In genomic region chrX:9785944-9786741, GRCh38 we compare ENCODE assay signal across 8 cellular contexts. TPM values are rescaled to one million over a fixed set of nuclear protein-coding genes. Genes with fewer than 3 reads are reported as not detected.
DNase-seq lines count a peak whose midpoint lies in the region; ATAC-seq, FAIRE-seq and TF ChIP-seq lines count a peak whose summit lies in the region.

Gene SHROOM2 (plus strand): TSS chrX:9786429. CDS start chrX:9786546, 117 bp downstream.

- no peak within 1 kb of the TSS for H3K9ac ChIP-seq in KMS-11

- intact Hi-C loops in dorsolateral prefrontal cortex (cut with DNase I) = no loop called here
- intact Hi-C loops in vagina (cut with DNase I) = no loop called here

- H3K27ac ChIP-seq in A549 (peak within 1 kb of the TSS; percentile 25 to 81; a peak in 5 of 6 replicates), KMS-11 (no peak within 1 kb of the TSS), dorsolateral prefrontal cortex (no peak within 1 kb of the TSS), vagina (peak within 1 kb of the TSS; percentile 20)

- no peak for FAIRE-seq in A549 (lab: Jason Lieb, UNC)

- TF ChIP-seq RAD21 in A549 (conservative IDR thresholded peaks at IDR 0.05 in 1 of 2, IDR thresholded peaks at IDR 0.05 in 1 of 2) = no peak

- CTCF ChIA-PET in A549 (lab: Yijun Ruan, JAX) = no interaction called here

- H3K36me3 ChIP-seq in KMS-11 (ENCODE audit: insufficient read depth) (no peaks in the 10 kb centered on the region), vagina (no peaks in the 10 kb centered on the region)

- H3K79me2 ChIP-seq in KMS-11 (ENCODE audit: insufficient read depth, low read depth) = no peaks in the 10 kb centered on the region

- TF ChIP-seq POLR2A in A549 (IDR thresholded peaks at IDR 0.05; ENCODE audit: low read length) (no peak), vagina (IDR thresholded peaks at IDR 0.05) (no peak)

- WGBS in A549 (ENCODE audit: missing lambda C conversion rate) = no CpG with 5 or more reads among the region's 123 CpGs

- POLR2A ChIA-PET in A549 (lab: Yijun Ruan, JAX) = no interaction called here

- H3K9me3 ChIP-seq in A549 (peaks cover 5% of the 10 kb centered on the region; the same call in 1 of the 3 replicates), vagina (no peaks in the 10 kb centered on the region)

- H3K4me3 ChIP-seq in A549 (peak within 1 kb of the TSS; percentile 58), KMS-11 (IDR thresholded peaks at IDR 0.05; ENCODE audit: insufficient read depth, low read depth, low read length) (no peak within 1 kb of the TSS), dorsolateral prefrontal cortex (peak within 1 kb of the TSS in 54 of 59 donors; percentile 20 to 62 (median 44)), vagina (peak within 1 kb of the TSS; percentile 46 to 52)

- peak within 1 kb of the TSS; percentile 38 for H2AFZ ChIP-seq in KMS-11 (ENCODE audit: low read depth)

- DNase-seq in A549 (ENCODE audit: low read depth in 1 of 2, low spot score in 1 of 2) (no peak), dorsolateral prefrontal cortex (no peak), midbrain (lab: John Stamatoyannopoulos, UW) (peak; percentile 2), vagina (ENCODE audit: extremely low spot score in 2 of 2) (no peak), NCI-H2107 treated with DMSO at 0.1 percent for 48 hours (lab: John Stamatoyannopoulos, UW; ENCODE audit: unreplicated experiment) (no peak), cerebellar nuclear complex (lab: John Stamatoyannopoulos, UW) (no peak), hippocampal formation (lab: John Stamatoyannopoulos, UW) (no peak)

- peak; percentile 51 to 54; a peak in 4 of 6 replicates for ATAC-seq in A549

- H3K4me1 ChIP-seq in A549 (peaks cover 9% of the 10 kb centered on the region), KMS-11 (ENCODE audit: low read depth, poor library complexity, severe bottlenecking) (no peaks in the 10 kb centered on the region), vagina (no peaks in the 10 kb centered on the region)

- H3K27me3 ChIP-seq in KMS-11 (ENCODE audit: insufficient read depth, low read depth) (no peaks in the 10 kb centered on the region; the same call in 1 of the 2 replicates), dorsolateral prefrontal cortex (peaks cover 0 to 88% (median 47%) of the 10 kb centered on the region in 45 donors), vagina (no peaks in the 10 kb centered on the region)

- peak within 1 kb of the TSS; percentile 95 for H3K4me2 ChIP-seq in A549
- peak within 1 kb of the TSS; percentile 42; the same call in 1 of the 2 replicates for H3K4me2 ChIP-seq in KMS-11

- H4K20me1 ChIP-seq in KMS-11 (ENCODE audit: insufficient read depth) = no peaks in the 10 kb centered on the region

- TF ChIP-seq EP300 in A549 (IDR thresholded peaks at IDR 0.05) = no peak

- TF ChIP-seq CTCF in A549 (IDR thresholded peaks at IDR 0.05) (no peak), KMS-11 (conservative IDR thresholded peaks at IDR 0.05; ENCODE audit: low read depth, low read length) (no peak), dorsolateral prefrontal cortex (IDR thresholded peaks at IDR 0.05 in 54 of 56, conservative IDR thresholded peaks at IDR 0.05 in 2 of 56; ENCODE audit: low read depth in 1 of 56, partially characterized antibody in 56 of 56) (no peak), vagina (IDR thresholded peaks at IDR 0.05) (no peak)

TF ChIP-seq in A549, 52 proteins besides CTCF, POLR2A, EP300 and RAD21:
- TF ChIP-seq, protein P1, sequence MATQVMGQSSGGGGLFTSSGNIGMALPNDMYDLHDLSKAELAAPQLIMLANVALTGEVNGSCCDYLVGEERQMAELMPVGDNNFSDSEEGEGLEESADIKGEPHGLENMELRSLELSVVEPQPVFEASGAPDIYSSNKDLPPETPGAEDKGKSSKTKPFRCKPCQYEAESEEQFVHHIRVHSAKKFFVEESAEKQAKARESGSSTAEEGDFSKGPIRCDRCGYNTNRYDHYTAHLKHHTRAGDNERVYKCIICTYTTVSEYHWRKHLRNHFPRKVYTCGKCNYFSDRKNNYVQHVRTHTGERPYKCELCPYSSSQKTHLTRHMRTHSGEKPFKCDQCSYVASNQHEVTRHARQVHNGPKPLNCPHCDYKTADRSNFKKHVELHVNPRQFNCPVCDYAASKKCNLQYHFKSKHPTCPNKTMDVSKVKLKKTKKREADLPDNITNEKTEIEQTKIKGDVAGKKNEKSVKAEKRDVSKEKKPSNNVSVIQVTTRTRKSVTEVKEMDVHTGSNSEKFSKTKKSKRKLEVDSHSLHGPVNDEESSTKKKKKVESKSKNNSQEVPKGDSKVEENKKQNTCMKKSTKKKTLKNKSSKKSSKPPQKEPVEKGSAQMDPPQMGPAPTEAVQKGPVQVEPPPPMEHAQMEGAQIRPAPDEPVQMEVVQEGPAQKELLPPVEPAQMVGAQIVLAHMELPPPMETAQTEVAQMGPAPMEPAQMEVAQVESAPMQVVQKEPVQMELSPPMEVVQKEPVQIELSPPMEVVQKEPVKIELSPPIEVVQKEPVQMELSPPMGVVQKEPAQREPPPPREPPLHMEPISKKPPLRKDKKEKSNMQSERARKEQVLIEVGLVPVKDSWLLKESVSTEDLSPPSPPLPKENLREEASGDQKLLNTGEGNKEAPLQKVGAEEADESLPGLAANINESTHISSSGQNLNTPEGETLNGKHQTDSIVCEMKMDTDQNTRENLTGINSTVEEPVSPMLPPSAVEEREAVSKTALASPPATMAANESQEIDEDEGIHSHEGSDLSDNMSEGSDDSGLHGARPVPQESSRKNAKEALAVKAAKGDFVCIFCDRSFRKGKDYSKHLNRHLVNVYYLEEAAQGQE (IDR thresholded peaks at IDR 0.05) = no peak
- TF ChIP-seq POLR2AphosphoS2 (conservative IDR thresholded peaks at IDR 0.05; ENCODE audit: low read length) = no peak
- no peak for TF ChIP-seq HES2 (IDR thresholded peaks at IDR 0.05)
- no peak for TF ChIP-seq JUNB (IDR thresholded peaks at IDR 0.05)
- TF ChIP-seq ESRRA (IDR thresholded peaks at IDR 0.05; ENCODE audit: borderline replicate concordance, low read length) = no peak
- TF ChIP-seq BHLHE40 (IDR thresholded peaks at IDR 0.05; ENCODE audit: low read depth, low read length) = no peak
- no peak for TF ChIP-seq ZFP36 (IDR thresholded peaks at IDR 0.05; ENCODE audit: borderline replicate concordance, partially characterized antibody)
- TF ChIP-seq, protein P2, sequence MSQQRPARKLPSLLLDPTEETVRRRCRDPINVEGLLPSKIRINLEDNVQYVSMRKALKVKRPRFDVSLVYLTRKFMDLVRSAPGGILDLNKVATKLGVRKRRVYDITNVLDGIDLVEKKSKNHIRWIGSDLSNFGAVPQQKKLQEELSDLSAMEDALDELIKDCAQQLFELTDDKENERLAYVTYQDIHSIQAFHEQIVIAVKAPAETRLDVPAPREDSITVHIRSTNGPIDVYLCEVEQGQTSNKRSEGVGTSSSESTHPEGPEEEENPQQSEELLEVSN (IDR thresholded peaks at IDR 0.05; ENCODE audit: borderline replicate concordance, low read depth) = no peak
- TF ChIP-seq CBX2 (IDR thresholded peaks at IDR 0.05; ENCODE audit: borderline replicate concordance, low read depth) = no peak
- TF ChIP-seq EHF (CRISPR knock-in tag; IDR thresholded peaks at IDR 0.05) = no peak
- TF ChIP-seq JUN (IDR thresholded peaks at IDR 0.05) = no peak
- no peak for TF ChIP-seq HEYL (CRISPR knock-in tag; IDR thresholded peaks at IDR 0.05)
- TF ChIP-seq TP53 (CRISPR knock-in tag; IDR thresholded peaks at IDR 0.05) = no peak
- TF ChIP-seq, protein P3, sequence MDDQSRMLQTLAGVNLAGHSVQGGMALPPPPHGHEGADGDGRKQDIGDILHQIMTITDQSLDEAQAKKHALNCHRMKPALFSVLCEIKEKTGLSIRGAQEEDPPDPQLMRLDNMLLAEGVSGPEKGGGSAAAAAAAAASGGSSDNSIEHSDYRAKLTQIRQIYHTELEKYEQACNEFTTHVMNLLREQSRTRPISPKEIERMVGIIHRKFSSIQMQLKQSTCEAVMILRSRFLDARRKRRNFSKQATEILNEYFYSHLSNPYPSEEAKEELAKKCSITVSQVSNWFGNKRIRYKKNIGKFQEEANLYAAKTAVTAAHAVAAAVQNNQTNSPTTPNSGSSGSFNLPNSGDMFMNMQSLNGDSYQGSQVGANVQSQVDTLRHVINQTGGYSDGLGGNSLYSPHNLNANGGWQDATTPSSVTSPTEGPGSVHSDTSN (IDR thresholded peaks at IDR 0.05) = no peak
- no peak for TF ChIP-seq ZSCAN20 (CRISPR knock-in tag; IDR thresholded peaks at IDR 0.05)
- TF ChIP-seq CEBPB (IDR thresholded peaks at IDR 0.05) = no peak
- TF ChIP-seq ZNF302 (CRISPR knock-in tag; IDR thresholded peaks at IDR 0.05) = no peak
- TF ChIP-seq NR3C1 (IDR thresholded peaks at IDR 0.05) = no peak
- TF ChIP-seq NFE2L2 (conservative IDR thresholded peaks at IDR 0.05; ENCODE audit: low read length) = no peak

RNA-seq across cellular contexts. Expression of gene SHROOM2, which starts in this region (rescaled TPM):
- polyA plus RNA-seq in A549 (2011; rRNA removed) = 0.12 and 0.21 TPM in 2 replicates
- polyA plus RNA-seq in A549 (2012; cell fraction: cytosol; rRNA removed) = 0.04 and 0.06 TPM in 2 replicates
- polyA plus RNA-seq in A549 (2012; cell fraction: nucleus; rRNA removed) = 0.16 and 0.25 TPM in 2 replicates
- 0.16 to 0.27 TPM (median 0.21 TPM) in 3 replicates for polyA plus RNA-seq in A549 (2017; fragmentation: RNase III; extraction: RNeasy Plus Mini Kit Qiagen cat#74134 plus additional on column Dnase treatment)
- 0.17 and 0.54 TPM in 2 replicates for polyA minus RNA-seq in A549 (2011; rRNA and poly(A)+ RNA removed)
- total RNA-seq in dorsolateral prefrontal cortex = 10 to 100 TPM in 119 of 120 experiments, 1 to 10 TPM in 1; 9.3 to 40.1 (median 24.5) TPM
- 8.8 TPM for total RNA-seq in vagina

Comparison
In these comparisons a context has a peak if more than half of its experiments do, and no peak if none do; other contexts are left out.
1. Peak in ATAC-seq, H3K4me3 ChIP-seq, H3K27ac ChIP-seq and H3K4me2 ChIP-seq in A549; RNA of the gene not detected or under 1 TPM.